ENCODE assay signal across 8 cellular contexts in the genomic region with DNA sequence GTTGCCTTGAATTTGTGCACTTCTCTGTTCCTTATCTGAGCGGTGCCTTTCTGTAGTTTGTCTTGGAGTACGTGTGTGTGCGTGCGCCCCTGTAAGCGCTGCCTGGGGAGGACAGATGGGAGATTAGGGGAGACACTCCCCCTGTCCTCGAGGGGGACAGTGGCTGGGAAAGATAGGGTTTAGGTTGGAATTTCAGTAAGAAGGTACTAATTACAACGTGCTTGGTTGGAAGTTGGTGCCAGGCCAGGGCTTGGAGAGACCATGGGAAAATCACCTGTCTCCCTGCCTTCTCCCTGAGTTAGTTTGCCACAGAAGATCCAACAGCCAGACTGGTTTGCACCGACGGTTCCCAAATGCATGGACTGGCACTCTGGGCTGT.
DNase-seq lines count a peak whose midpoint lies in the region; ATAC-seq and TF ChIP-seq lines count a peak whose summit lies in the region.

No MANE protein-coding gene starts in this region.

- H3K36me3 Mint-ChIP-seq in endothelial cell (ENCODE audit: low read depth, unreplicated experiment) (peaks cover 4% of the 10 kb centered on the region), naive B cell (peaks cover 6 to 11% of the 10 kb centered on the region in 2 donors)

- intact Hi-C loops in Panc1 (cut with micrococcal nuclease; ENCODE audit: unreplicated experiment): loop anchor here (5.0 kb wide), 2 partner anchors 174 to 674 kb away; no protein-coding TSS in a partner anchor

- POLR2A ChIA-PET in HEK293T (lab: Yijun Ruan, JAX) (interaction anchor here (0.7 to 1.1 kb wide), 2 partner anchors 167 to 368 kb away, joined by 3 to 4 read pairs; no protein-coding TSS in a partner anchor), Panc1 (lab: Charles Lee) (no interaction called here)

- no peaks in the 10 kb centered on the region for H3K9me3 ChIP-seq in Panc1 (ENCODE audit: control insufficient read depth, insufficient read depth, low read depth, low read length)

- no TSS peak for BruUV-seq in Panc1 (replicated peaks; lab: Mats Ljungman, UMichigan)

- CTCF ChIA-PET in HEK293T (lab: Yijun Ruan, JAX) (no interaction called here), Panc1 (lab: Charles Lee) (no interaction called here)

- no peaks in the 10 kb centered on the region for H3K9me3 Mint-ChIP-seq in endothelial cell (ENCODE audit: unreplicated experiment)
- no peaks in the 10 kb centered on the region for H3K9me3 Mint-ChIP-seq in naive B cell

- H3K4me3 Mint-ChIP-seq in endothelial cell (ENCODE audit: unreplicated experiment) (peak overlapping the region; percentile 85), naive B cell (peak overlapping the region; percentile 85 to 98 (median 92))

- ATAC-seq in Panc1 (peak; percentile 55), naive B cell (ENCODE audit: low read depth in 2 of 2) (peak; percentile 27 to 32)

- H3K4me3 ChIP-seq in GM12875 (ENCODE audit: low read depth, low read length): peak overlapping the region; percentile 58
- peak overlapping the region; percentile 59 to 74 for H3K4me3 ChIP-seq in Panc1 (ENCODE audit: low read depth in 2 of 2, low read length in 2 of 2)

- H3K27me3 ChIP-seq in Panc1 (ENCODE audit: control insufficient read depth, insufficient read depth, low read length): no peaks in the 10 kb centered on the region

- DNase-seq in HEK293T (ENCODE audit: extremely low spot score): peak; percentile 18
- no peak for DNase-seq in Panc1 (ENCODE audit: low read depth, low spot score)
- no peak for DNase-seq in endothelial cell (ENCODE audit: low spot score)
- no peak for DNase-seq in naive B cell
- no peak for DNase-seq in NCI-H748 (lab: John Stamatoyannopoulos, UW; ENCODE audit: unreplicated experiment)
- DNase-seq in activated gamma-delta T cell (lab: John Stamatoyannopoulos, UW): no peak
- no peak for DNase-seq in HPDE6-E6E7 (ENCODE audit: extremely low spot score)

- H3K27ac Mint-ChIP-seq in endothelial cell (ENCODE audit: unreplicated experiment): peak overlapping the region; percentile 45
- H3K27ac Mint-ChIP-seq in naive B cell: peak overlapping the region in 4 of 6 donors; percentile 62 to 88 (median 74)

- in situ Hi-C loops in Panc1 (cut with HindIII; ENCODE audit: low pct_unique_long_range_greater_than_20kb, low sequenced_read_pairs): no loop called here

- H3K27me3 Mint-ChIP-seq in endothelial cell (ENCODE audit: unreplicated experiment): no peaks in the 10 kb centered on the region
- no peaks in the 10 kb centered on the region for H3K27me3 Mint-ChIP-seq in naive B cell

- H3K36me3 ChIP-seq in Panc1 (ENCODE audit: control insufficient read depth, insufficient read depth, low read length): peaks cover 7% of the 10 kb centered on the region

- H3K27ac ChIP-seq in Panc1 (ENCODE audit: low read length): peak overlapping the region; percentile 79

- H3K4me1 ChIP-seq in Panc1 (ENCODE audit: control insufficient read depth, insufficient read depth, low read length): peaks cover 16% of the 10 kb centered on the region

- H3K4me1 Mint-ChIP-seq in endothelial cell (ENCODE audit: unreplicated experiment): peaks cover 12% of the 10 kb centered on the region
- H3K4me1 Mint-ChIP-seq in naive B cell: peaks cover 37 to 53% (median 41%) of the 10 kb centered on the region in 3 donors

- TF ChIP-seq CTCF in GM12875 (IDR thresholded peaks at IDR 0.05; ENCODE audit: borderline replicate concordance, insufficient read depth, low read depth, low read length) (no peak), Panc1 (IDR thresholded peaks at IDR 0.05) (no peak), endothelial cell (IDR thresholded peaks at IDR 0.05; ENCODE audit: unreplicated experiment) (no peak)

TF ChIP-seq in HEK293T, 16 proteins besides CTCF, POLR2A, EP300 and RAD21:
- TF ChIP-seq ZNF384 (IDR thresholded peaks at IDR 0.05): no peak
- no peak for TF ChIP-seq HDGF (IDR thresholded peaks at IDR 0.05; ENCODE audit: borderline replicate concordance)
- TF ChIP-seq NFRKB (IDR thresholded peaks at IDR 0.05): no peak
- no peak for TF ChIP-seq SP1 (IDR thresholded peaks at IDR 0.05)
- no peak for TF ChIP-seq FOXM1 (IDR thresholded peaks at IDR 0.05; ENCODE audit: borderline replicate concordance)
- no peak for TF ChIP-seq LEF1 (IDR thresholded peaks at IDR 0.05; ENCODE audit: borderline replicate concordance)
